35 cellular contexts compared by ENCODE assay signal in genomic region chr9:776086-776485, GRCh38.
"Had no signal": no experiment of that assay in that cellular context is flagged by ENCODE, and none has a peak within 500 bp of the region (broad histone marks: within the 10 kb centered on the region; RNA-seq: fewer than 3 reads in every experiment).

No MANE protein-coding gene starts in this region.

- H3K9me3 Mint-ChIP-seq: activated CD4-positive, alpha-beta T cell treated with anti-CD3 and anti-CD28 coated beads, Interleukin-2, amount 10 ng/mL, durations not matched to agents 24 days and 14 days; T-helper 1 cell treated with Interleukin-12 subunit alpha and Interleukin-12 subunit beta and Interleukin-4 antibody, amounts not matched to agents 30 μg/mL and 1 μg/mL, for 36 hours had no signal

- H3K36me3 Mint-ChIP-seq: activated naive CD4-positive, alpha-beta T cell treated with anti-CD3 and anti-CD28 coated beads, Interleukin-2, amount 10 ng/mL, durations not matched to agents 7 days and 5 days had no signal

- H3K36me3 ChIP-seq: adrenal gland, brain microvascular endothelial cell, breast epithelium had no signal

- H3K4me3 ChIP-seq: adrenal gland, body of pancreas, breast epithelium had no signal

- H3K27ac ChIP-seq: adrenal gland, body of pancreas, brain microvascular endothelial cell, breast epithelium, VCaP had no signal

- DNase-seq: activated B cell treated with CpG ODN at 0.5 μM for 24 hours; activated CD4-positive, alpha-beta memory T cell treated with anti-CD3 and anti-CD28 coated beads for 36 hours; activated CD4-positive, alpha-beta T cell treated with anti-CD3 and anti-CD28 coated beads for 4 hours; activated CD4-positive, alpha-beta T cell treated with anti-CD3 and anti-CD28 coated beads, Interleukin-2, amount 10 ng/mL, durations not matched to agents 24 days and 14 days; activated CD4-positive, alpha-beta T cell treated with anti-CD3 and anti-CD28 coated beads, Interleukin-2, amount 50 U/mL, for 1 hour; activated CD4-positive, alpha-beta T cell treated with anti-CD3 and anti-CD28 coated beads, Interleukin-2, amount 50 U/mL, for 4 hours; activated CD4-positive, CD25-positive, alpha-beta regulatory T cell treated with anti-CD3 and anti-CD28 coated beads, Interleukin-2, amount 50 U/mL, for 72 hours; activated CD8-positive, alpha-beta memory T cell treated with anti-CD3 and anti-CD28 coated beads, Interleukin-2, amount 50 U/mL, for 4 hours; activated CD8-positive, alpha-beta T cell treated with anti-CD3 and anti-CD28 coated beads for 36 hours; activated effector memory CD4-positive, alpha-beta T cell treated with anti-CD3 and anti-CD28 coated beads, Interleukin-2, amount 50 U/mL, for 16 hours; activated gamma-delta T cell treated with Interleukin-2 at 50 U/mL for 16 hours; activated naive CD4-positive, alpha-beta T cell; activated naive CD4-positive, alpha-beta T cell treated with anti-CD3 and anti-CD28 coated beads, Interleukin-2, amount 10 ng/mL, durations not matched to agents 7 days and 5 days; activated T-cell treated with anti-CD3 and anti-CD28 coated beads for 4 hours; activated T-cell treated with anti-CD3 and anti-CD28 coated beads, Interleukin-2, amount 50 U/mL, for 1 hour; activated T-cell treated with anti-CD3 and anti-CD28 coated beads, Interleukin-2, amount 50 U/mL, for 4 hours; activated T-cell treated with anti-CD3 and anti-CD28 coated beads, Interleukin-2, amount 50 U/mL, for 72 hours; adrenal gland; amniotic stem cell; aorta; body of pancreas; brain microvascular endothelial cell; central memory CD4-positive, alpha-beta T cell; SW 1271; T-helper 1 cell; T-helper 2 cell; T-helper 9 cell had no signal

- H3K27me3 ChIP-seq: adrenal gland, body of pancreas, brain microvascular endothelial cell, breast epithelium had no signal

- H3K4me1 ChIP-seq: adrenal gland, body of pancreas, breast epithelium had no signal

- H3K4me3 Mint-ChIP-seq: activated B cell treated with CpG ODN at 0.5 μM for 24 hours; activated CD4-positive, alpha-beta memory T cell treated with anti-CD3 and anti-CD28 coated beads for 36 hours; activated CD4-positive, alpha-beta T cell treated with anti-CD3 and anti-CD28 coated beads, Interleukin-2, amount 10 ng/mL, durations not matched to agents 24 days and 14 days; activated CD8-positive, alpha-beta T cell treated with anti-CD3 and anti-CD28 coated beads for 36 hours; activated naive CD4-positive, alpha-beta T cell treated with anti-CD3 and anti-CD28 coated beads, Interleukin-2, amount 10 ng/mL, durations not matched to agents 7 days and 5 days; activated naive CD4-positive, alpha-beta T cell treated with anti-CD3 and anti-CD28 coated beads, Interleukin-2, amount 50 U/mL, for 24 hours; activated naive CD8-positive, alpha-beta T cell; activated T-cell treated with anti-CD3 and anti-CD28 coated beads, Interleukin-2, amount 50 U/mL, for 4 hours; activated T-cell treated with anti-CD3 and anti-CD28 coated beads, Interleukin-2, amount 50 U/mL, for 72 hours; activated T-helper 1 cell treated with anti-CD3 and anti-CD28 coated beads, Interleukin-12 subunit alpha, Interleukin-12 subunit beta, Interleukin-2, Interleukin-4 antibody, amounts not matched to agents 30 ng/mL and 10 ng/mL and 1 ng/mL, durations not matched to agents 14 hours and 24 hours and 36 hours; activated T-helper 17 cell treated with anti-CD3 and anti-CD28 coated beads, Interleukin-2, amount 50 U/mL, for 72 hours; T-helper 1 cell treated with Interleukin-12 subunit alpha and Interleukin-12 subunit beta and Interleukin-4 antibody, amounts not matched to agents 30 μg/mL and 1 μg/mL, for 36 hours; T-helper 2 cell treated with Interferon-gamma antibody and Interleukin-4, amounts not matched to agents 5 μg/mL and 100 μg/mL, for 36 hours had no signal

- H3K4me1 Mint-ChIP-seq: activated B cell treated with CpG ODN at 0.5 μM for 24 hours; activated CD4-positive, alpha-beta T cell treated with anti-CD3 and anti-CD28 coated beads, Interleukin-2, amount 10 ng/mL, durations not matched to agents 24 days and 14 days; activated naive CD4-positive, alpha-beta T cell treated with anti-CD3 and anti-CD28 coated beads, Interleukin-2, amount 10 ng/mL, durations not matched to agents 7 days and 5 days; activated naive CD4-positive, alpha-beta T cell treated with anti-CD3 and anti-CD28 coated beads, Interleukin-2, amount 50 U/mL, for 24 hours; activated T-helper 17 cell treated with anti-CD3 and anti-CD28 coated beads, Interleukin-2, amount 50 U/mL, for 72 hours had no signal

- H3K27ac Mint-ChIP-seq: activated B cell treated with CpG ODN at 0.5 μM for 24 hours; activated CD4-positive, alpha-beta memory T cell treated with anti-CD3 and anti-CD28 coated beads for 36 hours; activated CD4-positive, alpha-beta T cell treated with anti-CD3 and anti-CD28 coated beads, Interleukin-2, amount 10 ng/mL, durations not matched to agents 24 days and 14 days; activated CD8-positive, alpha-beta T cell treated with anti-CD3 and anti-CD28 coated beads for 36 hours; activated naive CD4-positive, alpha-beta T cell treated with anti-CD3 and anti-CD28 coated beads, Interleukin-2, amount 10 ng/mL, durations not matched to agents 7 days and 5 days; activated naive CD4-positive, alpha-beta T cell treated with anti-CD3 and anti-CD28 coated beads, Interleukin-2, amount 50 U/mL, for 24 hours; activated naive CD8-positive, alpha-beta T cell; activated T-cell treated with anti-CD3 and anti-CD28 coated beads, Interleukin-2, amount 50 U/mL, for 72 hours; activated T-helper 1 cell treated with anti-CD3 and anti-CD28 coated beads, Interleukin-12 subunit alpha, Interleukin-12 subunit beta, Interleukin-2, Interleukin-4 antibody, amounts not matched to agents 30 ng/mL and 10 ng/mL and 1 ng/mL, durations not matched to agents 14 hours and 24 hours and 36 hours; activated T-helper 17 cell treated with anti-CD3 and anti-CD28 coated beads, Interleukin-2, amount 50 U/mL, for 72 hours; T-helper 1 cell treated with Interleukin-12 subunit alpha and Interleukin-12 subunit beta and Interleukin-4 antibody, amounts not matched to agents 30 μg/mL and 1 μg/mL, for 36 hours; T-helper 2 cell treated with Interferon-gamma antibody and Interleukin-4, amounts not matched to agents 5 μg/mL and 100 μg/mL, for 36 hours had no signal
